27 cellular contexts compared by ENCODE assay signal in the genomic region with DNA sequence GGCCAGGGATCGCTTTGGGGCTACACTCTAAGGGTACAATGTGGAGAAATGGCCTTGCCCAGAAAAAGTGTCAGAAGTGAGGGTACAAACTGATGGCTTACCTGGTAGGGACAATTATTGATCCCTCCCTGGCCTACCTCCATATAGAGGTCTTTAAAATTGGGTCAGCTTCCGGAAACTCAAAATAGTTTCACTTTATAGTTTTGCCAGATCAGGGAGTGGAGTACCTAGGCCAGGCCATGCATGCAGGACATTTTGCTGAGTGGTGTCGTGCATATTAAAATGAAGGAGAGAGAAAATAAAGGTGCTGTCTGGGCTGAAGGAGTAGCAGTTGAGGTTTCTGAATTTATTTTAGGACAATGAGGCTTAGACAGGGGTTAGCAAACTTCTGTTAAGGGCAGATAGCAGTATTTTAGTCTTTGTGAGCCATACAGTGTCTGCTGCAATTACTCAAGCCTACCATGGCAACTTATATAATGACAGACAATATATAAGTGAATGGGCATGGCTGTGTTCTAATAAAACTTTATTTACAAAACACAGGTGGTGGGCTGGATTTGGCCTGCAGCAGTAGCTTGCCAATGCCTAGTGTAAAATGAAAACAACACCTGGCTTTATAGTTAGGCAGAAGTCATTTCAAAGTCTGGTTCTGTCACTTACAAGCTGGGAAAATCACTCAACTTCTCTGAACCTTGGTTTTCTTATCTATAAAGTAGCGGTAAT.
"Had no signal": no experiment of that assay in that cellular context is flagged by ENCODE, and none has a peak within 500 bp of the region (broad histone marks: within the 10 kb centered on the region; RNA-seq: fewer than 3 reads in every experiment).

No MANE protein-coding gene starts in this region.

- H3K9me3 Mint-ChIP-seq: activated naive CD8-positive, alpha-beta T cell treated with anti-CD3 and anti-CD28 coated beads for 36 hours; activated T-helper 17 cell treated with anti-CD3 and anti-CD28 coated beads, Interleukin-2, amount 50 U/mL, for 72 hours had no signal

- H3K27me3 Mint-ChIP-seq: activated CD4-positive, alpha-beta memory T cell treated with anti-CD3 and anti-CD28 coated beads, Interleukin-2, amount 10 ng/mL, durations not matched to agents 7 days and 5 days; activated naive CD8-positive, alpha-beta T cell treated with anti-CD3 and anti-CD28 coated beads for 36 hours; activated T-helper 17 cell treated with anti-CD3 and anti-CD28 coated beads, Interleukin-2, amount 50 U/mL, for 72 hours had no signal

- H3K4me1 Mint-ChIP-seq: activated CD4-positive, alpha-beta memory T cell treated with anti-CD3 and anti-CD28 coated beads, Interleukin-2, amount 10 ng/mL, durations not matched to agents 7 days and 5 days had no signal

- H3K27ac Mint-ChIP-seq: activated CD4-positive, alpha-beta memory T cell treated with anti-CD3 and anti-CD28 coated beads, Interleukin-2, amount 10 ng/mL, durations not matched to agents 7 days and 5 days; activated naive CD8-positive, alpha-beta T cell treated with anti-CD3 and anti-CD28 coated beads for 36 hours; activated T-cell treated with anti-CD3 and anti-CD28 coated beads, Interleukin-2, amount 50 U/mL, for 72 hours; activated T-helper 17 cell treated with anti-CD3 and anti-CD28 coated beads, Interleukin-2, amount 50 U/mL, for 72 hours had no signal

- DNase-seq: activated CD4-positive, alpha-beta memory T cell treated with anti-CD3 and anti-CD28 coated beads, Interleukin-2, amount 10 ng/mL, durations not matched to agents 7 days and 5 days; activated CD4-positive, alpha-beta T cell treated with anti-CD3 and anti-CD28 coated beads for 1 hour; activated CD4-positive, alpha-beta T cell treated with anti-CD3 and anti-CD28 coated beads for 48 hours; activated CD4-positive, CD25-positive, alpha-beta regulatory T cell; activated effector memory CD4-positive, alpha-beta T cell treated with anti-CD3 and anti-CD28 coated beads, Interleukin-2, amount 50 U/mL, for 16 hours; activated naive CD4-positive, alpha-beta T cell; activated naive CD4-positive, alpha-beta T cell treated with anti-CD3 and anti-CD28 coated beads, Interleukin-2, amount 50 U/mL, for 16 hours; activated naive CD8-positive, alpha-beta T cell treated with anti-CD3 and anti-CD28 coated beads for 36 hours; activated T-cell treated with anti-CD3 and anti-CD28 coated beads, Interleukin-2, amount 50 U/mL, for 1 hour; activated T-cell treated with anti-CD3 and anti-CD28 coated beads, Interleukin-2, amount 50 U/mL, for 72 hours; amniotic stem cell; aorta; Kasumi-1; KG1; MG63; MV-4-11; NCI-H1092; NCI-H1436 treated with DMSO at 0.1 percent for 48 hours; NCI-H1694 treated with DMSO at 0.1 percent for 48 hours; NCI-H2029; NCI-H345; NCI-H526; SHP77; SJCRH30; T1000; WERI-Rb-1 had no signal

- H3K4me3 Mint-ChIP-seq: activated CD4-positive, alpha-beta memory T cell treated with anti-CD3 and anti-CD28 coated beads, Interleukin-2, amount 10 ng/mL, durations not matched to agents 7 days and 5 days; activated naive CD8-positive, alpha-beta T cell treated with anti-CD3 and anti-CD28 coated beads for 36 hours; activated T-cell treated with anti-CD3 and anti-CD28 coated beads, Interleukin-2, amount 50 U/mL, for 72 hours; activated T-helper 17 cell treated with anti-CD3 and anti-CD28 coated beads, Interleukin-2, amount 50 U/mL, for 72 hours had no signal
